ENCODE assay signal across 18 cellular contexts in the genomic region with DNA sequence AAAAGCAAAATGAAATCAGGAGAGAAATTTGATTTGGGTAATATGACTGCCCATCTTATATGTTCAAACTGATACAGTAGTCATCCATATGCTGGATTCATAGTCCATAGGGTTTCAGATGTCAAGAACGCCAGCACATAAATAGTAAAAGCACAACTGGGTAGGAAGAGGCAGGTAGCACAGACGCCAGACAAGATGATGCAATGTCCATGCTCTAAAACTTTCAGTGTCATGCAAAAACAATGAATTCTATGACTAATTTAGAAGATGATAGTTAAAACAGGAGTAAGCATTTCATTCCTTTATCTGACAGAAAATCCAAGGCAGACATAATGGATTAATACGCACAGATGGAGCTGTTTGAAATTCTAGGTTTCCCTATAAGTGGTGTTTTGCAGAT.
"Had no signal": no experiment of that assay in that cellular context is flagged by ENCODE, and none has a peak within 500 bp of the region (broad histone marks: within the 10 kb centered on the region; RNA-seq: fewer than 3 reads in every experiment).

No MANE protein-coding gene starts in this region.

- H3K9me3 ChIP-seq: ascending aorta, left lung, thyroid gland had no signal

- H3K36me3 ChIP-seq: ascending aorta, left lung, thyroid gland had no signal

- H3K27ac ChIP-seq: ascending aorta, left lung, thyroid gland, VCaP had no signal

- H3K27me3 ChIP-seq: ascending aorta, left lung, thyroid gland had no signal

- DNase-seq: activated CD4-positive, alpha-beta T cell treated with anti-CD3 and anti-CD28 coated beads, Interleukin-2, amount 10 ng/mL, durations not matched to agents 7 days and 5 days; activated CD8-positive, alpha-beta memory T cell treated with anti-CD3 and anti-CD28 coated beads, Interleukin-2, amount 10 ng/mL, durations not matched to agents 7 days and 5 days; activated CD8-positive, alpha-beta T cell treated with anti-CD3 and anti-CD28 coated beads for 36 hours; activated gamma-delta T cell; activated T-cell treated with anti-CD3 and anti-CD28 coated beads for 4 hours; cortex of kidney; erythroblast; foreskin melanocyte; left lung; naive thymus-derived CD4-positive, alpha-beta T cell; retina; stimulated activated CD4-positive, alpha-beta T cell treated with anti-CD3 and anti-CD28 coated beads, Interleukin-12 subunit alpha, Interleukin-12 subunit beta, amount 100 ng/mL, for 4 hours; stimulated activated CD4-positive, alpha-beta T cell treated with anti-CD3 and anti-CD28 coated beads, Interleukin-4, amount 100 ng/mL, for 4 hours; stimulated activated naive CD8-positive, alpha-beta T cell treated with anti-CD3 and anti-CD28 coated beads, Interleukin-15, Interleukin-2, amounts not matched to agents 100 U/mL and 50 U/mL, for 24 hours; thyroid gland had no signal

- H3K4me1 ChIP-seq: ascending aorta, left lung, thyroid gland had no signal

- H3K4me3 ChIP-seq: ascending aorta, left lung, lung, thyroid gland had no signal
